In the genomic region with DNA sequence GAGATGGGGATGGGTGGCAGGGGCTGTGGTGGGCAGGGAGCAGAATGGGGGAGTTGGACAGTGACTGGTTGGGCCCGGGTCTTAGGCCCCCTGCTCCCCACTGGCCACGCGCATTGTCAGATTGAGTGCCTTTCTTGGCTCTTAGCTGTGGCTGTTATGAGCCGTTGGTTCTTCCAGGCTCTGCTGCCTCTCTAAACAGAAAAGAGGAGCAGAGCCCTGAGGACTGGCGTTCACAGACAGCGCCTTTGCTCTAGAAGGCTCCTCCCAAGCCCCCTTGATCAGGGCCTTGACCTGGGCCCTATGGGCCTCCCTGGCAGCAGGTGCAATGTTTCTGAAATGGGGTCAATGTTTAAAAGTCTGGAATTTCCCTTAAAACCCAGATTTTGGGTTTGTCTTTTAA, we compare ENCODE assay signal across 14 cellular contexts. TPM values are rescaled to one million over a fixed set of nuclear protein-coding genes. Genes with fewer than 3 reads are reported as not detected.
DNase-seq lines count a peak whose midpoint lies in the region; ATAC-seq, FAIRE-seq and TF ChIP-seq lines count a peak whose summit lies in the region.
"Had no signal": no experiment of that assay in that cellular context is flagged by ENCODE, and none has a peak within 500 bp of the region (broad histone marks: within the 10 kb centered on the region; RNA-seq: fewer than 3 reads in every experiment).

No MANE protein-coding gene starts in this region.

- 92% methylated on average over 2 of the region's 6 CpGs for WGBS in right lobe of liver (ENCODE audit: insufficient coverage, low coverage, low lambda C conversion rate, missing lambda C conversion rate)
- WGBS in aorta, 2 donors: 85 to 87% methylated on average over 6 of the region's 6 CpGs

- DNase-seq in CD4-positive, CD25-positive, alpha-beta regulatory T cell: no peak
- no peak for DNase-seq in activated T-helper 1 cell treated with anti-CD3 and anti-CD28 coated beads, Interleukin-12 subunit alpha, Interleukin-12 subunit beta, Interleukin-2, Interleukin-4 antibody, amounts not matched to agents 30 ng/mL and 10 ng/mL and 1 ng/mL, durations not matched to agents 14 hours and 24 hours and 36 hours (ENCODE audit: low spot score)
- DNase-seq in right lobe of liver: peak in 1 of 3 donors; percentile 45
- DNase-seq in aorta: no peak
- no peak for DNase-seq in NOMO-1 treated with DMSO at 0.1 percent for 48 hours (lab: John Stamatoyannopoulos, UW; ENCODE audit: unreplicated experiment)
- DNase-seq in GM12891 (ENCODE audit: insufficient read length, low spot score): no peak
- DNase-seq: activated effector memory CD4-positive, alpha-beta T cell treated with Interleukin-2 at 50 U/mL for 16 hours; central memory CD4-positive, alpha-beta T cell; erythroblast; GDM1; head of caudate nucleus; sigmoid colon; stimulated activated naive CD4-positive, alpha-beta T cell treated with Interleukin-2 at 50 U/mL for 16 hours had no signal

- peaks cover 0 to 22% (median 9%) of the 10 kb centered on the region in 4 donors for H3K4me1 Mint-ChIP-seq in CD4-positive, CD25-positive, alpha-beta regulatory T cell
- H3K4me1 Mint-ChIP-seq in activated T-helper 1 cell treated with anti-CD3 and anti-CD28 coated beads, Interleukin-12 subunit alpha, Interleukin-12 subunit beta, Interleukin-2, Interleukin-4 antibody, amounts not matched to agents 30 ng/mL and 10 ng/mL and 1 ng/mL, durations not matched to agents 14 hours and 24 hours and 36 hours (ENCODE audit: low read depth): peaks cover 30% of the 10 kb centered on the region

- H3K27ac ChIP-seq in C4-2B (peak overlapping the region; percentile 94), right lobe of liver (peak overlapping the region; percentile 70 to 96 (median 80)), aorta (ENCODE audit: low read depth in 1 of 2, low read length in 2 of 2) (no peak overlapping the region)
- no peak overlapping the region for H3K27ac ChIP-seq in CD4-positive, CD25-positive, alpha-beta regulatory T cell (ENCODE audit: insufficient read depth, low read length, poor library complexity, severe bottlenecking)

- no peak for TF ChIP-seq CTCF in C4-2B (conservative IDR thresholded peaks at IDR 0.05)
- no peak for TF ChIP-seq CTCF in right lobe of liver (IDR thresholded peaks at IDR 0.05)

- H3K4me3 Mint-ChIP-seq in CD4-positive, CD25-positive, alpha-beta regulatory T cell: peak overlapping the region in 1 of 4 donors; percentile 38
- H3K4me3 Mint-ChIP-seq in activated T-helper 1 cell treated with anti-CD3 and anti-CD28 coated beads, Interleukin-12 subunit alpha, Interleukin-12 subunit beta, Interleukin-2, Interleukin-4 antibody, amounts not matched to agents 30 ng/mL and 10 ng/mL and 1 ng/mL, durations not matched to agents 14 hours and 24 hours and 36 hours: no peak overlapping the region

- H3K27ac Mint-ChIP-seq in CD4-positive, CD25-positive, alpha-beta regulatory T cell: peak overlapping the region in 2 of 3 donors; percentile 67 to 89
- peak overlapping the region; percentile 87 for H3K27ac Mint-ChIP-seq in activated T-helper 1 cell treated with anti-CD3 and anti-CD28 coated beads, Interleukin-12 subunit alpha, Interleukin-12 subunit beta, Interleukin-2, Interleukin-4 antibody, amounts not matched to agents 30 ng/mL and 10 ng/mL and 1 ng/mL, durations not matched to agents 14 hours and 24 hours and 36 hours

- H3K36me3 Mint-ChIP-seq in CD4-positive, CD25-positive, alpha-beta regulatory T cell: peaks cover 15% of the 10 kb centered on the region
- H3K36me3 Mint-ChIP-seq in activated T-helper 1 cell treated with anti-CD3 and anti-CD28 coated beads, Interleukin-12 subunit alpha, Interleukin-12 subunit beta, Interleukin-2, Interleukin-4 antibody, amounts not matched to agents 30 ng/mL and 10 ng/mL and 1 ng/mL, durations not matched to agents 14 hours and 24 hours and 36 hours (ENCODE audit: low read depth): peaks cover 10% of the 10 kb centered on the region

- FAIRE-seq in GM12891 (lab: Jason Lieb, UNC): no peak

- peaks cover 12% of the 10 kb centered on the region for H3K36me3 ChIP-seq in CD4-positive, CD25-positive, alpha-beta regulatory T cell (ENCODE audit: control insufficient read depth, insufficient read depth, low read length)
- H3K36me3 ChIP-seq in right lobe of liver (peaks cover 0 to 6% (median 4%) of the 10 kb centered on the region in 4 donors), aorta (ENCODE audit: control insufficient read depth in 1 of 2, insufficient read depth in 2 of 2, low read length in 1 of 2) (peaks cover 0 to 2% of the 10 kb centered on the region in 2 donors)

- no peaks in the 10 kb centered on the region for H3K9me3 ChIP-seq in CD4-positive, CD25-positive, alpha-beta regulatory T cell (ENCODE audit: control insufficient read depth in 2 of 2, low read length in 2 of 2)
- H3K9me3 ChIP-seq in right lobe of liver: no peaks in the 10 kb centered on the region
- no peaks in the 10 kb centered on the region for H3K9me3 ChIP-seq in aorta (ENCODE audit: control insufficient read depth, low read length)
- H3K9me3 ChIP-seq: sigmoid colon had no signal

- no peaks in the 10 kb centered on the region for H3K27me3 Mint-ChIP-seq in CD4-positive, CD25-positive, alpha-beta regulatory T cell
- H3K27me3 Mint-ChIP-seq in activated T-helper 1 cell treated with anti-CD3 and anti-CD28 coated beads, Interleukin-12 subunit alpha, Interleukin-12 subunit beta, Interleukin-2, Interleukin-4 antibody, amounts not matched to agents 30 ng/mL and 10 ng/mL and 1 ng/mL, durations not matched to agents 14 hours and 24 hours and 36 hours (ENCODE audit: insufficient read depth): no peaks in the 10 kb centered on the region

- H3K4me3 ChIP-seq in CD4-positive, CD25-positive, alpha-beta regulatory T cell (ENCODE audit: low read depth, low read length): no peak overlapping the region
- H3K4me3 ChIP-seq in right lobe of liver: no peak overlapping the region
- no peak overlapping the region for H3K4me3 ChIP-seq in aorta (ENCODE audit: low read length in 2 of 2)
- H3K4me3 ChIP-seq: sigmoid colon had no signal

- H3K27me3 ChIP-seq in CD4-positive, CD25-positive, alpha-beta regulatory T cell (ENCODE audit: control insufficient read depth, insufficient read depth, low read length): no peaks in the 10 kb centered on the region
- H3K27me3 ChIP-seq in right lobe of liver: no peaks in the 10 kb centered on the region
- H3K27me3 ChIP-seq in aorta (ENCODE audit: control insufficient read depth in 1 of 2, insufficient read depth in 2 of 2, low read length in 1 of 2): no peaks in the 10 kb centered on the region
- H3K27me3 ChIP-seq: sigmoid colon had no signal

- intact Hi-C loops in activated T-helper 1 cell treated with anti-CD3 and anti-CD28 coated beads, Interleukin-12 subunit alpha, Interleukin-12 subunit beta, Interleukin-2, Interleukin-4 antibody, amounts not matched to agents 30 ng/mL and 10 ng/mL and 1 ng/mL, durations not matched to agents 14 hours and 24 hours and 36 hours (cut with micrococcal nuclease): loop anchor here (5.0 kb wide), 1 partner anchor 54 kb away; the partner anchor contains the start of genes ANKS3 and DNAAF8
- intact Hi-C loops in right lobe of liver (cut with DNase I): no loop called here
- intact Hi-C loops in aorta (cut with DNase I): no loop called here

- H3K4me1 ChIP-seq in CD4-positive, CD25-positive, alpha-beta regulatory T cell (ENCODE audit: control insufficient read depth, insufficient read depth, low read length, poor library complexity, severe bottlenecking): peaks cover 25% of the 10 kb centered on the region
- peaks cover 2 to 73% (median 34%) of the 10 kb centered on the region in 4 donors for H3K4me1 ChIP-seq in right lobe of liver
- H3K4me1 ChIP-seq in aorta (ENCODE audit: control insufficient read depth in 1 of 2, insufficient read depth in 2 of 2, low read length in 2 of 2): no peaks in the 10 kb centered on the region

- no peaks in the 10 kb centered on the region for H3K9me3 Mint-ChIP-seq in CD4-positive, CD25-positive, alpha-beta regulatory T cell
- H3K9me3 Mint-ChIP-seq in activated T-helper 1 cell treated with anti-CD3 and anti-CD28 coated beads, Interleukin-12 subunit alpha, Interleukin-12 subunit beta, Interleukin-2, Interleukin-4 antibody, amounts not matched to agents 30 ng/mL and 10 ng/mL and 1 ng/mL, durations not matched to agents 14 hours and 24 hours and 36 hours: no peaks in the 10 kb centered on the region

- no peak for ATAC-seq in CD4-positive, CD25-positive, alpha-beta regulatory T cell (ENCODE audit: low read depth in 2 of 2)
- ATAC-seq in right lobe of liver: no peak
- no peak for ATAC-seq in aorta (ENCODE audit: low FRiP score)

- no peak for TF ChIP-seq POLR2A in right lobe of liver (IDR thresholded peaks at IDR 0.05)
- TF ChIP-seq POLR2A in GM12891 (IDR thresholded peaks at IDR 0.05; ENCODE audit: low read depth, low read length): no peak

RNA-seq across cellular contexts. Expression of gene NUDT16L1, which starts 14.8 kb away (rescaled TPM):
- 43.7 TPM for total RNA-seq in CD4-positive, CD25-positive, alpha-beta regulatory T cell
- polyA plus RNA-seq in CD4-positive, CD25-positive, alpha-beta regulatory T cell: 100 to 1,000 TPM in 1 of 4 donors, 10 to 100 TPM in 3; 77.8 to 110 (median 91.5) TPM
- total RNA-seq in activated T-helper 1 cell treated with anti-CD3 and anti-CD28 coated beads, Interleukin-12 subunit alpha, Interleukin-12 subunit beta, Interleukin-2, Interleukin-4 antibody, amounts not matched to agents 30 ng/mL and 10 ng/mL and 1 ng/mL, durations not matched to agents 14 hours and 24 hours and 36 hours: 39.9 and 41.9 TPM in 2 replicates
- 10 to 100 TPM; 17.8 to 36.3 (median 23.0) TPM for total RNA-seq in right lobe of liver
- 10 to 100 TPM; 11.1 to 16.2 TPM for total RNA-seq in aorta
- 10 to 100 TPM; 25.2 to 28.3 TPM for polyA plus RNA-seq in aorta
- polyA plus RNA-seq in GM12891 (2012; ENCODE audit: low read depth, missing spikeins): 28.9 TPM

RNA-seq across cellular contexts. Expression of gene MGRN1, which starts 54.0 kb away (rescaled TPM):
- total RNA-seq in CD4-positive, CD25-positive, alpha-beta regulatory T cell: 78.2 TPM
- polyA plus RNA-seq in CD4-positive, CD25-positive, alpha-beta regulatory T cell: 1 to 10 TPM; 2.5 to 4.7 (median 4.4) TPM
- total RNA-seq in activated T-helper 1 cell treated with anti-CD3 and anti-CD28 coated beads, Interleukin-12 subunit alpha, Interleukin-12 subunit beta, Interleukin-2, Interleukin-4 antibody, amounts not matched to agents 30 ng/mL and 10 ng/mL and 1 ng/mL, durations not matched to agents 14 hours and 24 hours and 36 hours: 110 and 119 TPM in 2 replicates
- total RNA-seq in right lobe of liver (10 to 100 TPM; 42.5 to 67.3 (median 49.5) TPM), aorta (10 to 100 TPM; 64.3 to 77.7 TPM)
- 10 to 100 TPM; 15.4 to 21.5 TPM for polyA plus RNA-seq in aorta
- polyA plus RNA-seq in GM12891 (2012; ENCODE audit: low read depth, missing spikeins): 29.2 TPM

RNA-seq across cellular contexts. Expression of gene ANKS3, which starts 55.5 kb away (rescaled TPM):
- total RNA-seq in CD4-positive, CD25-positive, alpha-beta regulatory T cell: 20.4 TPM
- polyA plus RNA-seq in CD4-positive, CD25-positive, alpha-beta regulatory T cell: 1 to 10 TPM; 1.4 to 4.0 (median 2.5) TPM
- 21.1 and 25.8 TPM in 2 replicates for total RNA-seq in activated T-helper 1 cell treated with anti-CD3 and anti-CD28 coated beads, Interleukin-12 subunit alpha, Interleukin-12 subunit beta, Interleukin-2, Interleukin-4 antibody, amounts not matched to agents 30 ng/mL and 10 ng/mL and 1 ng/mL, durations not matched to agents 14 hours and 24 hours and 36 hours
- total RNA-seq in right lobe of liver (10 to 100 TPM in 1 of 6 experiments, 1 to 10 TPM in 5; 4.7 to 10.7 (median 7.6) TPM), aorta (10 to 100 TPM; 21.7 to 36.7 TPM)
- 10 to 100 TPM in 1 of 2 donors, 1 to 10 TPM in 1; 6.3 to 79.5 TPM for polyA plus RNA-seq in aorta
- 5.0 TPM for polyA plus RNA-seq in GM12891 (2012; ENCODE audit: low read depth, missing spikeins)

RNA-seq across cellular contexts. Expression of gene DNAAF8, which starts 55.7 kb away (rescaled TPM):
- total RNA-seq in CD4-positive, CD25-positive, alpha-beta regulatory T cell: not detected
- polyA plus RNA-seq in CD4-positive, CD25-positive, alpha-beta regulatory T cell: under 1 TPM in 1 of 4 donors, not detected in 3; 0.06 TPM
- total RNA-seq in activated T-helper 1 cell treated with anti-CD3 and anti-CD28 coated beads, Interleukin-12 subunit alpha, Interleukin-12 subunit beta, Interleukin-2, Interleukin-4 antibody, amounts not matched to agents 30 ng/mL and 10 ng/mL and 1 ng/mL, durations not matched to agents 14 hours and 24 hours and 36 hours: not detected in 2 replicates
- total RNA-seq in right lobe of liver (under 1 TPM in 5 of 6 experiments, not detected in 1; 0.12 to 0.92 (median 0.42) TPM), aorta (under 1 TPM in 1 of 2 donors, not detected in 1; 0.24 TPM)
- polyA plus RNA-seq in aorta: under 1 TPM in 1 of 2 donors, not detected in 1; 0.49 TPM
- 0.13 TPM for polyA plus RNA-seq in GM12891 (2012; ENCODE audit: low read depth, missing spikeins)

Comparison
In these comparisons a context has a peak if more than half of its experiments do, and no peak if none do; other contexts are left out.
1. H3K27ac ChIP-seq: peak in C4-2B (single experiment) and right lobe of liver (3 of 3); none in CD4-positive, CD25-positive, alpha-beta regulatory T cell (single experiment) and aorta (0 of 2).